Comparison of ENCODE assay signal across 19 cellular contexts in the genomic region with DNA sequence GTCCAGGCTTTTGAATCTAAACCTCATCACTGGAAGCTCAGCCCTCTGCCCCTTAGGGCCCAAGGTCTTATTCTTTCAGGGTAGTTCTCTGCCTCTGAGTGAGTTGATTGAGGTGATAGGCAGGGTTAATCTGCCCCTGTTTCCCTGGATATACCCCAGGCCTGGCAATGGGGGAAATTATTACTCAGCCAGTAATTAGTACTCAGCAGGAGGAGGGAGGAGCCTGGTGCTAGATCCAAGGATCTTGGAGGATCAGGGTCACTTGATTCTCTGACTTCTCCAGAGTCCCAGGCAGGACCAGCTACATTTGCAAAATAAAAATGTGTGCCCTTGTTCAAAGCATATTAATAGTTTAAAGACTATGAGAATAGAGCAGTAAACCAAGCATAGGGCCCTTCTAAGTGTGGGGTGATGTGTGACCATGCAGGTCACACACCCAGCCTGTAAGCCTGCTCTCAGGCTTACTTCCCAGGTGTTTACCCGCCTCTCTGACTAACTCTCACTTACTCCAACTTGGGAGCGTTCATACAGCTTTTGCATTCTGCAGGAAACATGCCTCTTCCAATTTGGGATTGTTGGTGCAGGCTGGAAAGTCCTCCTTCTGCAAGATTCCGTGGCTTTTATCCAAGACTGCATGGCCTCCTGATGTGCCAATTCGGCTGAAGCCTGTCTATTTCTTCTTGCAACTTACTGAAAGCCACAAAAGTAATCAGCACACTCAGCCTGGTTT. TPM values are rescaled to one million over a fixed set of nuclear protein-coding genes. Genes with fewer than 3 reads are reported as not detected.
DNase-seq lines count a peak whose midpoint lies in the region; ATAC-seq and TF ChIP-seq lines count a peak whose summit lies in the region.
"Had no signal": no experiment of that assay in that cellular context is flagged by ENCODE, and none has a peak within 500 bp of the region (broad histone marks: within the 10 kb centered on the region; RNA-seq: fewer than 3 reads in every experiment).

No MANE protein-coding gene starts in this region.

- no peak overlapping the region for H2BK12ac ChIP-seq in mesenchymal stem cell (ENCODE audit: low read length in 2 of 2)

- peaks cover 27% of the 10 kb centered on the region for H3K4me1 ChIP-seq in RWPE2 (ENCODE audit: insufficient read depth, poor library complexity, severe bottlenecking)
- H3K4me1 ChIP-seq in smooth muscle cell (ENCODE audit: low read depth): peaks cover 12% of the 10 kb centered on the region
- peaks cover 5% of the 10 kb centered on the region for H3K4me1 ChIP-seq in mesenchymal stem cell (ENCODE audit: control insufficient read depth, insufficient read depth, low read depth, low read length)

- no peak overlapping the region for H2BK15ac ChIP-seq in mesenchymal stem cell (ENCODE audit: low read depth, poor library complexity, severe bottlenecking)

- H3F3A ChIP-seq in smooth muscle cell (ENCODE audit: low read depth): peaks cover 23% of the 10 kb centered on the region

- peak overlapping the region; percentile 72 for H3K27ac ChIP-seq in RWPE2 (ENCODE audit: poor library complexity, severe bottlenecking)
- H3K27ac ChIP-seq in smooth muscle cell (ENCODE audit: low read depth): peak overlapping the region; percentile 93
- no peak overlapping the region for H3K27ac ChIP-seq in mesenchymal stem cell (ENCODE audit: low read length, poor library complexity, severe bottlenecking)
- H3K27ac ChIP-seq: KMS-11 had no signal

- H3K9me3 ChIP-seq in RWPE2 (ENCODE audit: severe bottlenecking): no peaks in the 10 kb centered on the region
- no peaks in the 10 kb centered on the region for H3K9me3 ChIP-seq in smooth muscle cell (replicated peaks; ENCODE audit: low read depth)
- no peaks in the 10 kb centered on the region for H3K9me3 ChIP-seq in mesenchymal stem cell (ENCODE audit: control insufficient read depth, low read length)
- H3K9me3 ChIP-seq: BE2C had no signal

- no peaks in the 10 kb centered on the region for H3K27me3 ChIP-seq in RWPE2 (ENCODE audit: insufficient read depth, poor library complexity, severe bottlenecking)
- no peaks in the 10 kb centered on the region for H3K27me3 ChIP-seq in smooth muscle cell (ENCODE audit: low read depth)
- no peaks in the 10 kb centered on the region for H3K27me3 ChIP-seq in mesenchymal stem cell (ENCODE audit: control insufficient read depth in 1 of 2, insufficient read depth in 1 of 2, low read length in 2 of 2)
- H3K27me3 ChIP-seq: BE2C had no signal

- H3K79me1 ChIP-seq in mesenchymal stem cell (replicated peaks; ENCODE audit: low read length, poor library complexity, severe bottlenecking): no peaks in the 10 kb centered on the region

- no peak overlapping the region for H3K4me3 ChIP-seq in GM12875 (ENCODE audit: low read depth, low read length)
- H3K4me3 ChIP-seq in RWPE2 (ENCODE audit: severe bottlenecking): no peak overlapping the region
- H3K4me3 ChIP-seq in smooth muscle cell: no peak overlapping the region
- H3K4me3 ChIP-seq in mesenchymal stem cell (ENCODE audit: insufficient read depth in 1 of 2, low read depth in 1 of 2, low read length in 2 of 2): no peak overlapping the region

- no peaks in the 10 kb centered on the region for H3K79me2 ChIP-seq in smooth muscle cell (ENCODE audit: low read depth)

- no peaks in the 10 kb centered on the region for H4K20me1 ChIP-seq in smooth muscle cell (ENCODE audit: low read depth)

- H4K91ac ChIP-seq in mesenchymal stem cell (ENCODE audit: low read length): no peak overlapping the region

- H3K23ac ChIP-seq in mesenchymal stem cell (ENCODE audit: low read length in 2 of 2): no peak overlapping the region

- ATAC-seq in RWPE2 (ENCODE audit: low read depth): peak; percentile 44
- peak; percentile 71 for ATAC-seq in esophagus mucosa

- 82% methylated on average over 4 of the region's 4 CpGs for WGBS in smooth muscle cell (ENCODE audit: low lambda C conversion rate)
- 92% methylated on average over 4 of the region's 4 CpGs for WGBS in mesenchymal stem cell

- no peak overlapping the region for H2AK5ac ChIP-seq in mesenchymal stem cell (ENCODE audit: low read length, severe bottlenecking)

- H3K9ac ChIP-seq in smooth muscle cell (ENCODE audit: low read depth) (no peak overlapping the region), mesenchymal stem cell (ENCODE audit: low read length) (no peak overlapping the region)
- H3K9ac ChIP-seq: KMS-11 had no signal

- no peak overlapping the region for H4K8ac ChIP-seq in mesenchymal stem cell (ENCODE audit: low read length)

- H3K4me2 ChIP-seq in smooth muscle cell: no peak overlapping the region
- H3K4me2 ChIP-seq in mesenchymal stem cell (ENCODE audit: low read length, poor library complexity, severe bottlenecking): no peak overlapping the region
- H3K4me2 ChIP-seq: KMS-11 had no signal

- no peak overlapping the region for H2BK5ac ChIP-seq in mesenchymal stem cell (ENCODE audit: low read depth, low read length, poor library complexity, severe bottlenecking)

- no peak overlapping the region for H2BK120ac ChIP-seq in mesenchymal stem cell (ENCODE audit: low read depth, low read length)

- TF ChIP-seq CTCF in GM12875 (IDR thresholded peaks at IDR 0.05; ENCODE audit: borderline replicate concordance, insufficient read depth, low read depth, low read length) (0 out of 2 replicates have a peak, but pooled peaks have one; percentile 2), RWPE2 (IDR thresholded peaks at IDR 0.05; ENCODE audit: poor library complexity, severe bottlenecking) (no peak), smooth muscle cell (IDR thresholded peaks at IDR 0.05; ENCODE audit: borderline replicate concordance, insufficient read depth, poor library complexity, severe bottlenecking) (no peak)

- H3K4ac ChIP-seq in mesenchymal stem cell (ENCODE audit: low read depth in 1 of 2, low read length in 2 of 2): no peak overlapping the region

- DNase-seq in RWPE2 (ENCODE audit: low spot score) (no peak), smooth muscle cell (lab: John Stamatoyannopoulos, UW; ENCODE audit: unreplicated experiment) (no peak), mesenchymal stem cell (no peak), nucleus accumbens (lab: John Stamatoyannopoulos, UW) (no peak), NCI-H526 treated with DMSO at 0.1 percent for 48 hours (lab: John Stamatoyannopoulos, UW) (no peak)
- DNase-seq: activated CD4-positive, alpha-beta T cell treated with anti-CD3 and anti-CD28 coated beads, Interleukin-2, amount 50 U/mL, for 48 hours; activated T-cell treated with anti-CD3 and anti-CD28 coated beads, Interleukin-2, amount 50 U/mL, for 24 hours; BE2C; H7; hippocampal formation; kidney; NCI-H1048; NCI-H2081 treated with DMSO at 0.1 percent for 48 hours; NCI-H524 treated with DMSO at 0.1 percent for 48 hours; right cardiac atrium; stimulated activated CD4-positive, alpha-beta T cell treated with anti-CD3 and anti-CD28 coated beads, Interleukin-1b, Interleukin-23, amount 100 ng/mL, for 48 hours had no signal

- no peak overlapping the region for H3K18ac ChIP-seq in mesenchymal stem cell (ENCODE audit: low read depth in 1 of 2, low read length in 2 of 2)

- H3K36me3 ChIP-seq in RWPE2 (ENCODE audit: low read depth) (no peaks in the 10 kb centered on the region), smooth muscle cell (ENCODE audit: low read depth) (no peaks in the 10 kb centered on the region), mesenchymal stem cell (ENCODE audit: control insufficient read depth in 1 of 2, insufficient read depth in 2 of 2, low read depth in 1 of 2, low read length in 2 of 2) (peaks cover 0 to under 1% of the 10 kb centered on the region in 2 experiments)
- H3K36me3 ChIP-seq: BE2C had no signal

- H3K14ac ChIP-seq in mesenchymal stem cell (ENCODE audit: low read length in 2 of 2): no peak overlapping the region

- H2AFZ ChIP-seq in smooth muscle cell (ENCODE audit: low read depth) (no peak overlapping the region), mesenchymal stem cell (ENCODE audit: low read depth, low read length) (no peak overlapping the region)

RNA-seq across cellular contexts. Expression of gene STK24, which starts 7.9 kb away (rescaled TPM):
- total RNA-seq in esophagus mucosa (139 TPM), smooth muscle cell (76.6 and 89.1 TPM in 2 replicates)
- 80.2 and 105 TPM in 2 replicates for polyA plus RNA-seq in smooth muscle cell
- 136 TPM for polyA plus RNA-seq in mesenchymal stem cell (2013, experiment 1 of 2)
- 138 TPM for polyA plus RNA-seq in mesenchymal stem cell (2013, experiment 2 of 2)
